In the genomic region with DNA sequence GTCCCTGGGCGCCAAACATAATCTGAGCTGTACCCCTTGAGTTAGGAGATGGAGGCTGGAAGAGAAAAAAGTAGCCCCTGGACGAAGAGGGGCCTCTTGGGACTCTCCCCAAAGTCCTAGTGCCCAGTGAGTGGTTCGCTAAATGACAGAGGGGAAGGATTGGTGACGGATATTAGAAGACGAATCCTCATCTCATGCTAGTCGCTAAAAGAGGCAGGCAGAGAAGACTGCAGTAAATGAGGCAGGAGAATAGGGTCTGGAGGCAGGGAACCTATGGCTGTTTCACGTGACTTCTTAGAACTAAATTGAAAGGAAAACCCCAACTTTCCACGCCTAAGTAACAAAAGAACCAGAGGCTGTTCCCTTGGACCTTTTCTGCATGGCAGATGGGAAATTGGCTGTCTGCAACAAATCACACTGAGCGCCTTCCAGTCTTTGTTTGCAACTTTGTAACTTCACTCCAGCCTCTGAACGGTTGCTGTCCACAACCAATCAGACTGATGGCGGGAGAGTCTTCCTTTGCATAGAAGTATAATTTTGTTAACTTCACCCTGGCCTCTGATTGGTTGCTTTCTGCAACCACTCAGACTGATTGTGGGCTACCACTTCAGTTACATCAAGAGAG, we compare ENCODE assay signal across 8 cellular contexts. TPM values are rescaled to one million over a fixed set of nuclear protein-coding genes. Genes with fewer than 3 reads are reported as not detected.
DNase-seq lines count a peak whose midpoint lies in the region; ATAC-seq, FAIRE-seq and TF ChIP-seq lines count a peak whose summit lies in the region.

No MANE protein-coding gene starts in this region.

- H3K4me1 ChIP-seq in CD4-positive, alpha-beta memory T cell (ENCODE audit: insufficient read depth, low read length), result peaks cover 35% of the 10 kb centered on the region
- H3K4me1 ChIP-seq in GM12878 (ENCODE audit: control insufficient read depth, insufficient read depth, low read length), result peaks cover 16% of the 10 kb centered on the region

- ATAC-seq in GM12878 (peak; percentile 33), GM19455 (IDR thresholded peaks at IDR 0.05; ENCODE audit: unreplicated experiment) (no peak), HG02938 (IDR thresholded peaks at IDR 0.05; ENCODE audit: unreplicated experiment) (no peak)
- ATAC-seq in natural killer cell treated with Interleukin-12 subunit alpha and Interleukin-12 subunit beta and Interleukin-15 and Interleukin-18, amount 100 ng/mL, for 72 hours, result no peak

- CTCF ChIA-PET in CD4-positive, alpha-beta memory T cell (lab: Charles Lee; ENCODE audit: partially characterized antibody), result interaction anchor here (1.2 to 4.7 kb wide), 5 partner anchors 15 to 92 kb away, joined by 3 to 41 read pairs (median 8); no protein-coding TSS in a partner anchor
- CTCF ChIA-PET in GM12878 (lab: Yijun Ruan, JAX), result interaction anchor here (1.3 kb wide), 1 partner anchor 82 kb away, joined by 4 read pairs; a partner anchor contains a TSS

- no peaks in the 10 kb centered on the region for H4K20me1 ChIP-seq in GM12878 (ENCODE audit: control insufficient read depth, insufficient read depth)

- no peak for TF ChIP-seq POLR2A in GM12878 (IDR thresholded peaks at IDR 0.05; ENCODE audit: low read depth, low read length)

- peak overlapping the region; percentile 99 to 100 (median 100) for H3K27ac Mint-ChIP-seq in CD4-positive, alpha-beta memory T cell
- peak overlapping the region; percentile 99 to 100 for H3K27ac Mint-ChIP-seq in natural killer cell treated with Interleukin-12 subunit alpha and Interleukin-12 subunit beta and Interleukin-15 and Interleukin-18, amount 100 ng/mL, for 72 hours

- H3K4me3 ChIP-seq in CD4-positive, alpha-beta memory T cell (ENCODE audit: low read length in 2 of 2), result peak overlapping the region in 1 of 2 donors; percentile 92
- peak overlapping the region; percentile 67; the same call in 1 of the 2 replicates for H3K4me3 ChIP-seq in HL-60 (replicated peaks; ENCODE audit: insufficient read depth, low read length)
- peak overlapping the region; percentile 69 for H3K4me3 ChIP-seq in GM12878

- TF ChIP-seq RAD21 in GM12878 (IDR thresholded peaks at IDR 0.05; ENCODE audit: insufficient read depth, low read depth, low read length), result no peak

- in situ Hi-C loops in GM12878 (cut with MboI), result no loop called here

- peak overlapping the region; percentile 85 for H3K27ac ChIP-seq in CD4-positive, alpha-beta memory T cell (ENCODE audit: low read depth, low read length)
- H3K27ac ChIP-seq in HL-60 (replicated peaks), result peak overlapping the region; percentile 99
- H3K27ac ChIP-seq in GM12878 (ENCODE audit: control insufficient read depth, insufficient read depth), result peak overlapping the region; percentile 96

- H3K4me3 Mint-ChIP-seq in CD4-positive, alpha-beta memory T cell, result peak overlapping the region; percentile 98 to 100 (median 99)
- peak overlapping the region; percentile 100 for H3K4me3 Mint-ChIP-seq in natural killer cell treated with Interleukin-12 subunit alpha and Interleukin-12 subunit beta and Interleukin-15 and Interleukin-18, amount 100 ng/mL, for 72 hours

- peaks cover 4 to 20% of the 10 kb centered on the region in 2 donors for H3K36me3 Mint-ChIP-seq in CD4-positive, alpha-beta memory T cell
- H3K36me3 Mint-ChIP-seq in natural killer cell treated with Interleukin-12 subunit alpha and Interleukin-12 subunit beta and Interleukin-15 and Interleukin-18, amount 100 ng/mL, for 72 hours, result peaks cover 12% of the 10 kb centered on the region

- intact Hi-C loops in CD4-positive, alpha-beta memory T cell (cut with micrococcal nuclease), result loop anchor here (1.0 to 5.0 kb wide), 5 partner anchors 82 to 1144 kb away; a partner anchor contains a TSS
- intact Hi-C loops in GM12878 (cut with micrococcal nuclease; ENCODE audit: unreplicated experiment), result loop anchor here (5.0 to 10.0 kb wide), 3 partner anchors 54 to 1352 kb away; a partner anchor contains a TSS

- H3K36me3 ChIP-seq in CD4-positive, alpha-beta memory T cell (ENCODE audit: insufficient read depth, low read length), result no peaks in the 10 kb centered on the region
- H3K36me3 ChIP-seq in GM12878 (ENCODE audit: control insufficient read depth in 2 of 2, insufficient read depth in 2 of 2, low read length in 1 of 2), result no peaks in the 10 kb centered on the region

- H3K9me3 Mint-ChIP-seq in CD4-positive, alpha-beta memory T cell, result no peaks in the 10 kb centered on the region
- no peaks in the 10 kb centered on the region for H3K9me3 Mint-ChIP-seq in natural killer cell treated with Interleukin-12 subunit alpha and Interleukin-12 subunit beta and Interleukin-15 and Interleukin-18, amount 100 ng/mL, for 72 hours

- TSS peak; percentile 96 for BruUV-seq in GM12878 (replicated peaks; lab: Mats Ljungman, UMichigan)

- RAD21 ChIA-PET in GM12878 (lab: Charles Lee; ENCODE audit: unreplicated experiment), result interaction anchor here (1.4 kb wide), 1 partner anchor 11 kb away, joined by 3 read pairs; no protein-coding TSS in a partner anchor

- H3K27me3 ChIP-seq in CD4-positive, alpha-beta memory T cell (ENCODE audit: insufficient read depth, low read length), result no peaks in the 10 kb centered on the region
- no peaks in the 10 kb centered on the region for H3K27me3 ChIP-seq in HL-60 (ENCODE audit: insufficient read depth, poor library complexity, severe bottlenecking)
- no peaks in the 10 kb centered on the region for H3K27me3 ChIP-seq in GM12878 (replicated peaks in 1 of 2; ENCODE audit: control insufficient read depth in 2 of 2, insufficient read depth in 2 of 2, low read length in 1 of 2)

- peak overlapping the region; percentile 74 for H3K4me2 ChIP-seq in GM12878 (ENCODE audit: control insufficient read depth, insufficient read depth)

- H3K4me1 Mint-ChIP-seq in CD4-positive, alpha-beta memory T cell, result peaks cover 16 to 44% (median 28%) of the 10 kb centered on the region in 4 donors
- H3K4me1 Mint-ChIP-seq in natural killer cell treated with Interleukin-12 subunit alpha and Interleukin-12 subunit beta and Interleukin-15 and Interleukin-18, amount 100 ng/mL, for 72 hours (ENCODE audit: low read depth in 2 of 2), result peaks cover 22 to 35% of the 10 kb centered on the region in 2 donors

- no peak for DNase-seq in CD4-positive, alpha-beta memory T cell
- no peak for DNase-seq in HL-60 (ENCODE audit: low read depth in 1 of 2, low spot score in 1 of 2)
- no peak for DNase-seq in GM12878 (ENCODE audit: low read depth, low spot score)
- no peak for DNase-seq in natural killer cell treated with Interleukin-12 subunit alpha and Interleukin-12 subunit beta and Interleukin-15 and Interleukin-18, amount 100 ng/mL, for 72 hours (ENCODE audit: low spot score)
- no peak for DNase-seq in NCI-H187 (lab: John Stamatoyannopoulos, UW)
- DNase-seq in activated CD4-positive, CD25-positive, alpha-beta regulatory T cell (lab: John Stamatoyannopoulos, UW), result no peak

- TF ChIP-seq CTCF in HL-60 (IDR thresholded peaks at IDR 0.05; ENCODE audit: insufficient read depth, low read length) (no peak), GM12878 (IDR thresholded peaks at IDR 0.05 in 2 of 3, conservative IDR thresholded peaks at IDR 0.05 in 1 of 3; ENCODE audit: control insufficient read depth in 2 of 3, extremely low read depth in 1 of 3, insufficient read depth in 1 of 3, low read depth in 3 of 3, low read length in 3 of 3) (no peak)

- POLR2A ChIA-PET in CD4-positive, alpha-beta memory T cell (lab: Charles Lee; ENCODE audit: partially characterized antibody), result interaction anchor here (0.5 to 2.6 kb wide), 17 partner anchors 10 to 1170 kb away, joined by 3 to 34 read pairs (median 8); a partner anchor contains a TSS
- POLR2A ChIA-PET in GM12878 (lab: Charles Lee), result interaction anchor here (0.5 to 3.9 kb wide), 2 partner anchors 13 to 82 kb away, joined by 4 to 17 read pairs; a partner anchor contains a TSS

- WGBS in GM12878 (ENCODE audit: insufficient coverage, insufficient replicate concordance, low lambda C conversion rate, missing lambda C conversion rate), result 21% methylated on average over 11 of the region's 11 CpGs

- no peak for FAIRE-seq in GM12878 (lab: Jason Lieb, UNC)

- no peaks in the 10 kb centered on the region for H3K9me3 ChIP-seq in CD4-positive, alpha-beta memory T cell (ENCODE audit: control insufficient read depth in 1 of 2, low read length in 2 of 2)
- no peaks in the 10 kb centered on the region for H3K9me3 ChIP-seq in GM12878 (replicated peaks; ENCODE audit: control insufficient read depth, insufficient read depth, low read length)

- SMC1A ChIA-PET in GM12878 (lab: Charles Lee; ENCODE audit: uncharacterized antibody, unreplicated experiment), result interaction anchor here (1.0 to 1.2 kb wide), 2 partner anchors 25 to 82 kb away, joined by 3 read pairs; a partner anchor contains a TSS

- H3K9ac ChIP-seq in GM12878 (ENCODE audit: control insufficient read depth, insufficient read depth, low read length), result peak overlapping the region; percentile 92

- peak overlapping the region; percentile 100 for H2AFZ ChIP-seq in GM12878 (ENCODE audit: control insufficient read depth, low read depth, low read length)

- TF ChIP-seq EP300 in GM12878 (IDR thresholded peaks at IDR 0.05; ENCODE audit: borderline replicate concordance in 1 of 2, control insufficient read depth in 1 of 2, low read depth in 2 of 2, low read length in 2 of 2), result no peak

- peaks cover 0 to 4% of the 10 kb centered on the region in 2 donors for H3K27me3 Mint-ChIP-seq in CD4-positive, alpha-beta memory T cell
- no peaks in the 10 kb centered on the region for H3K27me3 Mint-ChIP-seq in natural killer cell treated with Interleukin-12 subunit alpha and Interleukin-12 subunit beta and Interleukin-15 and Interleukin-18, amount 100 ng/mL, for 72 hours

- H3K79me2 ChIP-seq in GM12878 (ENCODE audit: control insufficient read depth, insufficient read depth, low read length), result peaks cover 40% of the 10 kb centered on the region

RNA-seq across cellular contexts. Expression of a gene that starts 0.7 kb away (rescaled TPM):
- 10 to 100 TPM; 29.9 to 39.6 TPM for total RNA-seq in CD4-positive, alpha-beta memory T cell
- polyA plus RNA-seq in CD4-positive, alpha-beta memory T cell, result 10 to 100 TPM in 1 of 2 donors, 1 to 10 TPM in 1; 7.0 to 16.6 TPM
- total RNA-seq in GM12878 (2013; cell fraction: nucleolus; rRNA removed), result 63.5 and 68.4 TPM in 2 replicates
- total RNA-seq in GM12878 (2014; rRNA removed) (38.2 and 51.1 TPM in 2 replicates), GM12878 (2014; rRNA removed; fragmentation: Illumina TruSeq; extraction: Trizol) (26.7 and 27.9 TPM in 2 replicates), GM12878 (2021) (23.8 and 28.1 TPM in 2 replicates)
- polyA plus RNA-seq in GM12878 (2011; ENCODE audit: low read depth), result 3.6 TPM
- polyA plus RNA-seq in GM12878 (2011; rRNA removed) (14.6 and 19.4 TPM in 2 replicates), GM12878 (2014; fragmentation: Illumina TruSeq; extraction: Trizol) (24.6 and 36.3 TPM in 2 replicates), GM12878 (2014; fragmentation: Nextera tagmentation; extraction: Ambion mirVana) (1 to 10 TPM; 4.5 to 4.9 TPM), GM12878 (2014; rRNA removed) (14.7 and 17.5 TPM in 2 replicates), GM12878 (2016; fragmentation: Nextera tagmentation; extraction: Ambion mirVana) (10 to 100 TPM; 25.1 to 25.5 TPM)
- polyA plus RNA-seq in GM12878 (2011; cell fraction: cytosol; rRNA removed), result 6.5 and 8.5 TPM in 2 replicates
- 8.9 and 12.4 TPM in 2 replicates for polyA plus RNA-seq in GM12878 (2011; cell fraction: nucleus; rRNA removed)
- polyA plus RNA-seq in GM12878 (2012), result 5.6 and 6.5 TPM in 2 replicates
- polyA minus RNA-seq in GM12878 (2011; rRNA and poly(A)+ RNA removed), result 11.2 and 19.2 TPM in 2 replicates
- polyA minus RNA-seq in GM12878 (2011; cell fraction: cytosol; rRNA and poly(A)+ RNA removed), result 7.8 and 10.7 TPM in 2 replicates
- 29.3 and 56.2 TPM in 2 replicates for polyA minus RNA-seq in GM12878 (2011; cell fraction: nucleus; rRNA and poly(A)+ RNA removed)
- total RNA-seq in natural killer cell treated with Interleukin-12 subunit alpha and Interleukin-12 subunit beta and Interleukin-15 and Interleukin-18, amount 100 ng/mL, for 72 hours, result 10 to 100 TPM; 35.6 to 58.3 TPM
